In the genomic region with DNA sequence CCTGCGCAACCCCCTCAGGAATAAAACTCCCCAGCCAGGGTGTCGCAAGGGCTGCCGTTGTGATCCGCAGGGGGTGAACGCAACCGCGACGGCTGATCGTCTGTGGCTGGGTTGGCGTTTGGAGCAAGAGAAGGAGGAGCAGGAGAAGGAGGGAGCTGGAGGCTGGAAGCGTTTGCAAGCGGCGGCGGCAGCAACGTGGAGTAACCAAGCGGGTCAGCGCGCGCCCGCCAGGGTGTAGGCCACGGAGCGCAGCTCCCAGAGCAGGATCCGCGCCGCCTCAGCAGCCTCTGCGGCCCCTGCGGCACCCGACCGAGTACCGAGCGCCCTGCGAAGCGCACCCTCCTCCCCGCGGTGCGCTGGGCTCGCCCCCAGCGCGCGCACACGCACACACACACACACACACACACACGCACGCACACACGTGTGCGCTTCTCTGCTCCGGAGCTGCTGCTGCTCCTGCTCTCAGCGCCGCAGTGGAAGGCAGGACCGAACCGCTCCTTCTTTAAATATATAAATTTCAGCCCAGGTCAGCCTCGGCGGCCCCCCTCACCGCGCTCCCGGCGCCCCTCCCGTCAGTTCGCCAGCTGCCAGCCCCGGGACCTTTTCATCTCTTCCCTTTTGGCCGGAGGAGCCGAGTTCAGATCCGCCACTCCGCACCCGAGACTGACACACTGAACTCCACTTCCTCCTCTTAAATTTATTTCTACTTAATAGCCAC, we compare ENCODE assay signal across 8 cellular contexts. TPM values are rescaled to one million over a fixed set of nuclear protein-coding genes. Genes with fewer than 3 reads are reported as not detected.
DNase-seq lines count a peak whose midpoint lies in the region; ATAC-seq and TF ChIP-seq lines count a peak whose summit lies in the region.

No MANE protein-coding gene starts in this region.

- TF ChIP-seq CTCF in AG04450 (IDR thresholded peaks at IDR 0.05; ENCODE audit: low read depth, low read length) (no peak), tibial nerve (IDR thresholded peaks at IDR 0.05) (peak in 1 of 5 experiments; percentile 46)

- H3K27ac ChIP-seq in AG04450 (ENCODE audit: low read depth, low read length), result peak overlapping the region; percentile 80
- peak overlapping the region; percentile 35 to 42 for H3K27ac ChIP-seq in mucosa of rectum (ENCODE audit: low read depth in 2 of 2, low read length in 2 of 2)
- H3K27ac ChIP-seq in tibial nerve, result peak overlapping the region; percentile 31 to 89 (median 71)

- POLR2A ChIA-PET in AG04450 (lab: Yijun Ruan, JAX), result interaction anchor here (0.6 to 1.9 kb wide), 22 partner anchors 10 to 1222 kb away, joined by 3 to 9 read pairs (median 3); no protein-coding TSS in a partner anchor

- no peak for TF ChIP-seq EP300 in tibial nerve (IDR thresholded peaks at IDR 0.05)

- ATAC-seq in GM18498 (IDR thresholded peaks at IDR 0.05; ENCODE audit: unreplicated experiment), result peak; percentile 63
- peak; percentile 64 for ATAC-seq in HG02798 (IDR thresholded peaks at IDR 0.05; ENCODE audit: poor library complexity, unreplicated experiment)

- H3K4me3 ChIP-seq in AG04450 (ENCODE audit: low read depth, low read length) (peak overlapping the region; percentile 75), mucosa of rectum (ENCODE audit: low read length in 2 of 2) (peak overlapping the region; percentile 65 to 77), tibial nerve (peak overlapping the region; percentile 53 to 76 (median 69))

- WGBS in tibial nerve, 2 donors, result 0 to 1% methylated on average over 41 to 59 of the region's 64 CpGs

- no peaks in the 10 kb centered on the region for H3K36me3 ChIP-seq in mucosa of rectum (ENCODE audit: control insufficient read depth in 2 of 2, insufficient read depth in 2 of 2, low read length in 2 of 2)
- H3K36me3 ChIP-seq in tibial nerve, result no peaks in the 10 kb centered on the region

- CTCF ChIA-PET in AG04450 (lab: Charles Lee), result interaction anchor here (0.6 to 3.6 kb wide), 7 partner anchors 8 to 1315 kb away, joined by 3 to 18 read pairs (median 4); no protein-coding TSS in a partner anchor

- peak overlapping the region; percentile 38 to 68 for H3K9ac ChIP-seq in mucosa of rectum (ENCODE audit: low read depth in 1 of 2, low read length in 2 of 2)

- H3K4me1 ChIP-seq in mucosa of rectum (ENCODE audit: control insufficient read depth in 2 of 2, insufficient read depth in 2 of 2, low read length in 2 of 2) (peaks cover 12 to 15% of the 10 kb centered on the region in 2 donors), tibial nerve (peaks cover 0 to 43% (median 11%) of the 10 kb centered on the region in 4 donors)

- DNase-seq in AG04450 (ENCODE audit: low read depth, low spot score), result no peak
- peak; percentile 77 for DNase-seq in NCI-H146 (lab: John Stamatoyannopoulos, UW)
- peak; percentile 39 for DNase-seq in activated CD4-positive, alpha-beta T cell treated with anti-CD3 and anti-CD28 coated beads for 48 hours
- DNase-seq in erythroblast (lab: John Stamatoyannopoulos, UW), result peak; percentile 57 to 71
- DNase-seq in tibial nerve (ENCODE audit: low spot score in 2 of 2), result peak in 1 of 2 donors; percentile 34

- H3K27me3 ChIP-seq in AG04450 (ENCODE audit: control insufficient read depth, insufficient read depth, low read length), result no peaks in the 10 kb centered on the region
- H3K27me3 ChIP-seq in mucosa of rectum (ENCODE audit: control insufficient read depth in 2 of 2, insufficient read depth in 2 of 2, low read length in 2 of 2), result peaks cover 13 to 28% of the 10 kb centered on the region in 2 donors
- H3K27me3 ChIP-seq in tibial nerve, result no peaks in the 10 kb centered on the region

- H3K9me3 ChIP-seq in AG04450 (ENCODE audit: control insufficient read depth, insufficient read depth, low read length) (no peaks in the 10 kb centered on the region), mucosa of rectum (ENCODE audit: control insufficient read depth in 2 of 2, low read length in 2 of 2) (no peaks in the 10 kb centered on the region), tibial nerve (no peaks in the 10 kb centered on the region)

- no peak for TF ChIP-seq POLR2A in erythroblast (IDR thresholded peaks at IDR 0.05; ENCODE audit: low read length)
- no peak for TF ChIP-seq POLR2A in tibial nerve (IDR thresholded peaks at IDR 0.05)

RNA-seq across cellular contexts. Expression of a gene that starts 0.7 kb away (rescaled TPM):
- 10.2 and 14.8 TPM in 2 replicates for polyA plus RNA-seq in AG04450 (2011; rRNA removed)
- polyA minus RNA-seq in AG04450 (2011; rRNA and poly(A)+ RNA removed), result 6.3 and 11.5 TPM in 2 replicates
- 10 to 100 TPM in 1 of 4 donors, 1 to 10 TPM in 3; 7.3 to 13.5 (median 8.3) TPM for total RNA-seq in tibial nerve
